ENCODE assay signal across 8 cellular contexts in the genomic region with DNA sequence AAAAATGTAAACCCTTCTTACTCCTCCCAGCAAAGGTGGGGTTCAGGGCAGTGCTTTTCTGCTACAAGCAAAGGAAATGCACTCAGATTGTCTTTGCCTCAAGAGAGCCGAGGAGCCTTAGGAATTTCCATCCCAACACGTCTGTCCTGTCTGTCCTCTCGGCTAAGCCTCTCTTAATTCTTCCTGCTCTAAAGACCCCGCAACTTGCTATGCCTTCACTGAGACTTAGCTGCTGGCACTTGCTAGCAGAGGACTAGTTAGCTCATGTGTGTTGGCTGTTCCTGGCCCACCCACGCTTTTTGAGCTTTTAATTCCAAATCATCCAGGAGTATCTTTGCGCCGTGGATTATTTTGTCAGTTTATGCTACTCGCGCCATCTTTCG. TPM values are rescaled to one million over a fixed set of nuclear protein-coding genes. Genes with fewer than 3 reads are reported as not detected.
DNase-seq lines count a peak whose midpoint lies in the region; ATAC-seq and TF ChIP-seq lines count a peak whose summit lies in the region.

No MANE protein-coding gene starts in this region.

- H3K4me1 ChIP-seq in CD4-positive, alpha-beta memory T cell (ENCODE audit: insufficient read depth, low read length) = peaks cover 62% of the 10 kb centered on the region
- H3K4me1 ChIP-seq in Loucy (ENCODE audit: insufficient read depth, low read length, poor library complexity, severe bottlenecking) = peaks cover 12% of the 10 kb centered on the region

- peak overlapping the region; percentile 95 for H3K4me2 ChIP-seq in Loucy (ENCODE audit: low read depth, low read length, poor library complexity, severe bottlenecking)

- CTCF ChIA-PET in CD4-positive, alpha-beta memory T cell (lab: Charles Lee; ENCODE audit: partially characterized antibody) = interaction anchor here (0.6 to 4.1 kb wide), 11 partner anchors 12 to 570 kb away, joined by 3 to 35 read pairs (median 3); a partner anchor contains a TSS

- H3K79me2 ChIP-seq in Loucy (ENCODE audit: insufficient read depth, low read length) = peaks cover 14% of the 10 kb centered on the region; the same call in 1 of the 2 replicates

- H3K36me3 Mint-ChIP-seq in CD4-positive, alpha-beta memory T cell = peaks cover 15 to 38% of the 10 kb centered on the region in 2 donors
- H3K36me3 Mint-ChIP-seq in nephron (ENCODE audit: low read depth) = peaks cover 24% of the 10 kb centered on the region

- peak overlapping the region; percentile 58 for H3K27ac ChIP-seq in CD4-positive, alpha-beta memory T cell (ENCODE audit: low read depth, low read length)

- peak overlapping the region; percentile 78 for H3K9ac ChIP-seq in Loucy (ENCODE audit: low read depth, low read length, poor library complexity, severe bottlenecking)

- TF ChIP-seq CTCF in Loucy (conservative IDR thresholded peaks at IDR 0.05; ENCODE audit: low read length) = no peak
- TF ChIP-seq CTCF in choroid plexus epithelial cell (conservative IDR thresholded peaks at IDR 0.05; ENCODE audit: low read depth, low read length) = no peak
- TF ChIP-seq CTCF in nephron (IDR thresholded peaks at IDR 0.05; ENCODE audit: unreplicated experiment in 3 of 3) = no peak

- POLR2A ChIA-PET in CD4-positive, alpha-beta memory T cell (lab: Charles Lee; ENCODE audit: partially characterized antibody) = interaction anchor here (0.6 to 4.8 kb wide), 10 partner anchors 8 to 282 kb away, joined by 3 to 64 read pairs (median 4); a partner anchor contains a TSS

- H3K27me3 Mint-ChIP-seq in CD4-positive, alpha-beta memory T cell = peaks cover 5% of the 10 kb centered on the region in 2 donors
- H3K27me3 Mint-ChIP-seq in nephron (ENCODE audit: low read depth) = peaks cover 37% of the 10 kb centered on the region

- no peaks in the 10 kb centered on the region for H3F3A ChIP-seq in Loucy (ENCODE audit: low read depth)

- peaks cover 38 to 73% (median 58%) of the 10 kb centered on the region in 4 donors for H3K4me1 Mint-ChIP-seq in CD4-positive, alpha-beta memory T cell
- H3K4me1 Mint-ChIP-seq in nephron = peaks cover 42% of the 10 kb centered on the region

- H4K20me1 ChIP-seq in Loucy (ENCODE audit: insufficient read depth, low read length, poor library complexity, severe bottlenecking) = peaks cover 5% of the 10 kb centered on the region

- no peaks in the 10 kb centered on the region for H3K9me2 ChIP-seq in Loucy (replicated peaks; ENCODE audit: low read depth, low read length)

- H3K9me3 ChIP-seq in CD4-positive, alpha-beta memory T cell (ENCODE audit: control insufficient read depth in 1 of 2, low read length in 2 of 2) = no peaks in the 10 kb centered on the region
- H3K9me3 ChIP-seq in Loucy (ENCODE audit: insufficient read depth, low read depth, low read length) = no peaks in the 10 kb centered on the region

- peak overlapping the region; percentile 74 to 75 for H3K4me3 ChIP-seq in CD4-positive, alpha-beta memory T cell (ENCODE audit: low read length in 2 of 2)
- H3K4me3 ChIP-seq in Loucy (ENCODE audit: low read length, poor library complexity, severe bottlenecking) = peak overlapping the region; percentile 91
- peak overlapping the region; percentile 63 for H3K4me3 ChIP-seq in choroid plexus epithelial cell (ENCODE audit: low read depth, low read length)

- no peak for ATAC-seq in HG03378 (IDR thresholded peaks at IDR 0.05; ENCODE audit: unreplicated experiment)

- H3K27ac Mint-ChIP-seq in CD4-positive, alpha-beta memory T cell = peak overlapping the region; percentile 87 to 99 (median 96)
- peak overlapping the region; percentile 67 to 84 (median 71) for H3K27ac Mint-ChIP-seq in nephron

- peak overlapping the region; percentile 99 to 100 (median 100) for H3K4me3 Mint-ChIP-seq in CD4-positive, alpha-beta memory T cell
- H3K4me3 Mint-ChIP-seq in nephron = peak overlapping the region; percentile 98 to 100 (median 100)

- DNase-seq in CD4-positive, alpha-beta memory T cell = no peak
- DNase-seq in choroid plexus epithelial cell (ENCODE audit: low read depth) = peak; percentile 23
- DNase-seq in stimulated activated CD4-positive, alpha-beta T cell treated with anti-CD3 and anti-CD28 coated beads, Interleukin-1b, Interleukin-23, amount 100 ng/mL, for 48 hours = no peak
- DNase-seq in CD1c-positive myeloid dendritic cell (ENCODE audit: extremely low spot score) = no peak
- no peak for DNase-seq in NCI-H2107 treated with DMSO at 0.1 percent for 48 hours (lab: John Stamatoyannopoulos, UW; ENCODE audit: unreplicated experiment)

- H3K9me3 Mint-ChIP-seq in CD4-positive, alpha-beta memory T cell = peaks cover 0 to 2% (median 0%) of the 10 kb centered on the region in 8 donors
- H3K9me3 Mint-ChIP-seq in nephron = no peaks in the 10 kb centered on the region

- peaks cover 26% of the 10 kb centered on the region for H3K36me3 ChIP-seq in CD4-positive, alpha-beta memory T cell (ENCODE audit: insufficient read depth, low read length)
- H3K36me3 ChIP-seq in Loucy (ENCODE audit: insufficient read depth, low read length) = peaks cover 34% of the 10 kb centered on the region; the same call in 1 of the 2 replicates

- peak overlapping the region; percentile 94 for H2AFZ ChIP-seq in Loucy (ENCODE audit: low read length)

- intact Hi-C loops in CD4-positive, alpha-beta memory T cell (cut with micrococcal nuclease) = loop anchor here (1.0 to 5.0 kb wide), 3 partner anchors 35 to 289 kb away; a partner anchor contains a TSS

- H3K27me3 ChIP-seq in CD4-positive, alpha-beta memory T cell (ENCODE audit: insufficient read depth, low read length) = peaks cover 7% of the 10 kb centered on the region
- H3K27me3 ChIP-seq in Loucy (ENCODE audit: insufficient read depth, low read length, poor library complexity, severe bottlenecking) = no peaks in the 10 kb centered on the region

RNA-seq across cellular contexts. Expression of a gene that starts 0.5 kb away (rescaled TPM):
- total RNA-seq in CD4-positive, alpha-beta memory T cell = 10 to 100 TPM; 11.1 to 12.4 TPM
- polyA plus RNA-seq in CD4-positive, alpha-beta memory T cell = 1 to 10 TPM; 5.3 to 6.8 TPM

RNA-seq across cellular contexts. Expression of a gene that starts 7.8 kb away (rescaled TPM):
- not detected for total RNA-seq in CD4-positive, alpha-beta memory T cell
- polyA plus RNA-seq in CD4-positive, alpha-beta memory T cell = not detected

RNA-seq across cellular contexts. Expression of a gene that starts 34.5 kb away (rescaled TPM):
- 100 to 1,000 TPM; 307 to 325 TPM for total RNA-seq in CD4-positive, alpha-beta memory T cell
- polyA plus RNA-seq in CD4-positive, alpha-beta memory T cell = 10 to 100 TPM; 26.6 to 49.2 TPM

RNA-seq across cellular contexts. Expression of a gene that starts 59.9 kb away (rescaled TPM):
- total RNA-seq in CD4-positive, alpha-beta memory T cell = 1 to 10 TPM; 3.4 to 4.3 TPM
- polyA plus RNA-seq in CD4-positive, alpha-beta memory T cell = 1 to 10 TPM in 1 of 2 donors, under 1 TPM in 1; 0.79 to 1.2 TPM
